ENCODE assay signal across 1 cellular context in genomic region chr17:75830168-75831031, GRCh38.
TF ChIP-seq lines count a peak whose summit lies in the region.

No MANE protein-coding gene starts in this region.

TF ChIP-seq in SK-N-SH, 30 proteins besides CTCF, POLR2A, EP300 and RAD21:
- TF ChIP-seq REST (IDR thresholded peaks at IDR 0.05; ENCODE audit: low read depth, low read length) (no peak), USF1 (IDR thresholded peaks at IDR 0.05; ENCODE audit: borderline replicate concordance, low read depth) (no peak), TAF1 (IDR thresholded peaks at IDR 0.05; ENCODE audit: borderline replicate concordance, low read depth, low read length) (no peak), IRF3 (IDR thresholded peaks at IDR 0.05; ENCODE audit: low read depth, low read length) (no peak), GABPA (IDR thresholded peaks at IDR 0.05; ENCODE audit: low read depth) (no peak), RFX5 (IDR thresholded peaks at IDR 0.05; ENCODE audit: low read length) (no peak), GATA2 (CRISPR knock-in tag; IDR thresholded peaks at IDR 0.05) (no peak), SIN3A (IDR thresholded peaks at IDR 0.05; ENCODE audit: borderline replicate concordance, low read depth, low read length) (no peak), RXRA (IDR thresholded peaks at IDR 0.05; ENCODE audit: borderline replicate concordance, low read depth) (no peak), NFIC (IDR thresholded peaks at IDR 0.05; ENCODE audit: borderline replicate concordance) (no peak), FOSL2 (IDR thresholded peaks at IDR 0.05; ENCODE audit: borderline replicate concordance, low read depth) (no peak), FOXJ3 (CRISPR knock-in tag; IDR thresholded peaks at IDR 0.05) (no peak), MAX (IDR thresholded peaks at IDR 0.05; ENCODE audit: low read depth) (no peak), JUND (IDR thresholded peaks at IDR 0.05) (no peak), CHD2 (IDR thresholded peaks at IDR 0.05; ENCODE audit: low read length, partially characterized antibody) (no peak), ELF1 (IDR thresholded peaks at IDR 0.05) (no peak), USF2 (IDR thresholded peaks at IDR 0.05; ENCODE audit: borderline replicate concordance, low read depth, low read length) (no peak), NRF1 (IDR thresholded peaks at IDR 0.05; ENCODE audit: low read depth, low read length) (no peak), MEF2A (IDR thresholded peaks at IDR 0.05; ENCODE audit: borderline replicate concordance, low read depth) (no peak)
